Comparison of ENCODE assay signal across 9 cellular contexts in the genomic region with DNA sequence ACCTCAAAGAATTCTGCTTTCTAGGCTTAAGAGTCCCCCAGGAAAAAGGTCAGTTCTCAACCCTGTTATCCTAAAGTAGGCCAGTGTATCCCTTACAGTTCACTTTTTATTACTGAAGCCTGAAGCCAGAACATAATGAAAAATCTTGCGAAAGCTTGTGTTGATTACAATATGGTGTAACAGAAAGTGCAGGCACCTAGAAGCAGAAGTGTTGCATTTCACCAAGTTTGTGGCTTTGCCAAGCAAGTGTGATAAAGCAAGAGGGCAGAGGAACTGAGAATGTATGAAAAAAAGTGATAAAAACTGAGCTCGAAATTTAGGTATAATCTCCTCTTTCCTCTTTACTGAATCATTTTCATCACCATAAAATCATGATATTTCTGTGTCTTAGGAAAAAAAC. TPM values are rescaled to one million over a fixed set of nuclear protein-coding genes. Genes with fewer than 3 reads are reported as not detected.
A peak's percentile ranks its signal among the peaks of the same experiment; 100 is the strongest.
DNase-seq lines count a peak whose midpoint lies in the region; ATAC-seq, FAIRE-seq and TF ChIP-seq lines count a peak whose summit lies in the region.
"Had no signal": no experiment of that assay in that cellular context is flagged by ENCODE, and none has a peak within 500 bp of the region (broad histone marks: within the 10 kb centered on the region; RNA-seq: fewer than 3 reads in every experiment).

No MANE protein-coding gene starts in this region.

- H3K27me3 ChIP-seq in CD4-positive, CD25-positive, alpha-beta regulatory T cell (ENCODE audit: control insufficient read depth, insufficient read depth, low read length): no peaks in the 10 kb centered on the region
- H3K27me3 ChIP-seq in GM12878 (replicated peaks in 1 of 2; ENCODE audit: control insufficient read depth in 2 of 2, insufficient read depth in 2 of 2, low read length in 1 of 2): no peaks in the 10 kb centered on the region

- peaks cover 0 to 49% (median 37%) of the 10 kb centered on the region in 4 donors for H3K4me1 Mint-ChIP-seq in CD4-positive, CD25-positive, alpha-beta regulatory T cell
- H3K4me1 Mint-ChIP-seq in Calu3 (ENCODE audit: low read depth, unreplicated experiment): no peaks in the 10 kb centered on the region

- no peak overlapping the region for H2AFZ ChIP-seq in GM12878 (ENCODE audit: control insufficient read depth, low read depth, low read length)

- TF ChIP-seq RAD21 in GM12878 (IDR thresholded peaks at IDR 0.05; ENCODE audit: insufficient read depth, low read depth, low read length): no peak

- peak overlapping the region; percentile 9 to 38 (median 13) for H3K27ac Mint-ChIP-seq in CD4-positive, CD25-positive, alpha-beta regulatory T cell
- H3K27ac Mint-ChIP-seq in Calu3 (ENCODE audit: unreplicated experiment): no peak overlapping the region

- no peaks in the 10 kb centered on the region for H3K27me3 Mint-ChIP-seq in CD4-positive, CD25-positive, alpha-beta regulatory T cell
- H3K27me3 Mint-ChIP-seq in Calu3 (ENCODE audit: unreplicated experiment): no peaks in the 10 kb centered on the region

- H3K27ac ChIP-seq in CD4-positive, CD25-positive, alpha-beta regulatory T cell (ENCODE audit: insufficient read depth, low read length, poor library complexity, severe bottlenecking): no peak overlapping the region
- peak overlapping the region; percentile 49 for H3K27ac ChIP-seq in GM12878 (ENCODE audit: control insufficient read depth, insufficient read depth)

- CTCF ChIA-PET in GM12878 (lab: Yijun Ruan, JAX) (interaction anchor here (0.8 to 4.0 kb wide), 11 partner anchors 12 to 105 kb away, joined by 3 to 50 read pairs (median 4); no protein-coding TSS in a partner anchor), Calu3 (lab: Charles Lee) (no interaction called here)

- no peaks in the 10 kb centered on the region for H3K36me3 ChIP-seq in CD4-positive, CD25-positive, alpha-beta regulatory T cell (ENCODE audit: control insufficient read depth, insufficient read depth, low read length)
- H3K36me3 ChIP-seq in GM12878 (ENCODE audit: control insufficient read depth in 2 of 2, insufficient read depth in 2 of 2, low read length in 1 of 2): no peaks in the 10 kb centered on the region

- no peak overlapping the region for H3K4me3 ChIP-seq in CD4-positive, CD25-positive, alpha-beta regulatory T cell (ENCODE audit: low read depth, low read length)
- peak overlapping the region; percentile 37; the same call in 1 of the 2 replicates for H3K4me3 ChIP-seq in GM12878

- no peaks in the 10 kb centered on the region; the same call in 1 of the 2 replicates for H3K79me2 ChIP-seq in GM12878 (ENCODE audit: control insufficient read depth, insufficient read depth, low read length)

- no peak overlapping the region for H3K4me3 Mint-ChIP-seq in CD4-positive, CD25-positive, alpha-beta regulatory T cell
- H3K4me3 Mint-ChIP-seq in Calu3 (ENCODE audit: low read depth, unreplicated experiment): no peak overlapping the region
- H3K4me3 Mint-ChIP-seq: T-helper 2 cell treated with Interferon-gamma antibody and Interleukin-4, amounts not matched to agents 5 μg/mL and 100 μg/mL, for 36 hours had no signal

- H3K9me3 Mint-ChIP-seq in CD4-positive, CD25-positive, alpha-beta regulatory T cell: peaks cover 0 to 13% (median 2%) of the 10 kb centered on the region in 7 donors
- peaks cover 2% of the 10 kb centered on the region for H3K9me3 Mint-ChIP-seq in Calu3 (ENCODE audit: low read depth, unreplicated experiment)

- BruUV-seq in GM12878 (replicated peaks; lab: Mats Ljungman, UMichigan) (no TSS peak), Calu3 (replicated peaks; lab: Mats Ljungman, UMichigan) (no TSS peak)

- in situ Hi-C loops in GM12878 (cut with MboI): no loop called here

- no peak overlapping the region for H3K9ac ChIP-seq in GM12878 (ENCODE audit: control insufficient read depth, insufficient read depth, low read length)

- TF ChIP-seq EP300 in GM12878 (IDR thresholded peaks at IDR 0.05; ENCODE audit: borderline replicate concordance in 1 of 2, control insufficient read depth in 1 of 2, low read depth in 2 of 2, low read length in 2 of 2): peak in 1 of 2 experiments; percentile 53; a peak in 1 of 4 replicates

- no peak for TF ChIP-seq POLR2A in GM12878 (IDR thresholded peaks at IDR 0.05; ENCODE audit: low read depth, low read length)

- TF ChIP-seq CTCF in GM12878 (IDR thresholded peaks at IDR 0.05 in 2 of 3, conservative IDR thresholded peaks at IDR 0.05 in 1 of 3; ENCODE audit: control insufficient read depth in 2 of 3, extremely low read depth in 1 of 3, insufficient read depth in 1 of 3, low read depth in 3 of 3, low read length in 3 of 3) (no peak), Calu3 (IDR thresholded peaks at IDR 0.05; ENCODE audit: unreplicated experiment) (no peak)

- SMC1A ChIA-PET in GM12878 (lab: Charles Lee; ENCODE audit: uncharacterized antibody, unreplicated experiment): interaction anchor here (0.6 to 4.0 kb wide), 10 partner anchors 8 to 106 kb away, joined by 3 to 17 read pairs (median 4); partner anchors contain the start of gene AGTPBP1

- no peak for DNase-seq in CD4-positive, CD25-positive, alpha-beta regulatory T cell
- DNase-seq in GM12878 (ENCODE audit: low read depth, low spot score): peak; percentile 62
- DNase-seq in cerebellar nuclear complex (lab: John Stamatoyannopoulos, UW): no peak
- DNase-seq in activated effector memory CD4-positive, alpha-beta T cell treated with Interleukin-2 at 50 U/mL for 16 hours: no peak
- DNase-seq in Calu3: no peak
- DNase-seq in T-helper 9 cell: no peak

- peak in 1 of 2 donors; percentile 18 for ATAC-seq in CD4-positive, CD25-positive, alpha-beta regulatory T cell (ENCODE audit: low read depth in 2 of 2)
- ATAC-seq in GM19463 (IDR thresholded peaks at IDR 0.05; ENCODE audit: unreplicated experiment) (peak; percentile 61), HG03439 (IDR thresholded peaks at IDR 0.05; ENCODE audit: unreplicated experiment) (peak; percentile 54), GM12878 (peak; percentile 92)

- no peaks in the 10 kb centered on the region for H3K4me1 ChIP-seq in CD4-positive, CD25-positive, alpha-beta regulatory T cell (ENCODE audit: control insufficient read depth, insufficient read depth, low read length, poor library complexity, severe bottlenecking)
- H3K4me1 ChIP-seq in GM12878 (ENCODE audit: control insufficient read depth, insufficient read depth, low read length): peaks cover 16% of the 10 kb centered on the region

- H3K36me3 Mint-ChIP-seq in CD4-positive, CD25-positive, alpha-beta regulatory T cell: peaks cover 3% of the 10 kb centered on the region
- no peaks in the 10 kb centered on the region for H3K36me3 Mint-ChIP-seq in Calu3 (ENCODE audit: insufficient read depth, unreplicated experiment)

- intact Hi-C loops in GM12878 (cut with micrococcal nuclease; ENCODE audit: unreplicated experiment): no loop called here
- intact Hi-C loops in Calu3 (cut with micrococcal nuclease; ENCODE audit: unreplicated experiment): no loop called here

- no peaks in the 10 kb centered on the region for H4K20me1 ChIP-seq in GM12878 (ENCODE audit: control insufficient read depth, insufficient read depth)

- H3K4me2 ChIP-seq in GM12878 (ENCODE audit: control insufficient read depth, insufficient read depth): peak overlapping the region; percentile 51

- no peaks in the 10 kb centered on the region for H3K9me3 ChIP-seq in CD4-positive, CD25-positive, alpha-beta regulatory T cell (ENCODE audit: control insufficient read depth in 2 of 2, low read length in 2 of 2)
- no peaks in the 10 kb centered on the region for H3K9me3 ChIP-seq in GM12878 (replicated peaks; ENCODE audit: control insufficient read depth, insufficient read depth, low read length)

- RAD21 ChIA-PET in GM12878 (lab: Charles Lee; ENCODE audit: unreplicated experiment): interaction anchor here (2.0 to 2.6 kb wide), 2 partner anchors 17 to 105 kb away, joined by 9 to 10 read pairs; no protein-coding TSS in a partner anchor

- POLR2A ChIA-PET in GM12878 (lab: Charles Lee): interaction anchor here (0.9 to 1.5 kb wide), 2 partner anchors 14 to 27 kb away, joined by 3 to 6 read pairs; partner anchors contain the start of gene AGTPBP1

- WGBS in GM12878 (ENCODE audit: insufficient coverage, insufficient replicate concordance, low lambda C conversion rate, missing lambda C conversion rate): 29% methylated on average over 2 of the region's 2 CpGs

- peak; percentile 54 for FAIRE-seq in GM12878 (lab: Jason Lieb, UNC)

TF ChIP-seq in GM12878, 131 proteins besides CTCF, POLR2A, EP300 and RAD21 (continues in another document):
- TF ChIP-seq FOXM1 (IDR thresholded peaks at IDR 0.05; ENCODE audit: low read depth, low read length) (0 out of 2 replicates have a peak, but pooled peaks have one; percentile 3), NRF1 (conservative IDR thresholded peaks at IDR 0.05; ENCODE audit: low read depth, low read length) (no peak), IRF4 (IDR thresholded peaks at IDR 0.05; ENCODE audit: low read depth, low read length) (0 out of 2 replicates have a peak, but pooled peaks have one; percentile 31), MXI1 (IDR thresholded peaks at IDR 0.05; ENCODE audit: low read depth, low read length) (no peak)

RNA-seq across cellular contexts. Expression of gene AGTPBP1, which starts 26.2 kb away (rescaled TPM):
- total RNA-seq in CD4-positive, CD25-positive, alpha-beta regulatory T cell: 55.6 TPM
- 10 to 100 TPM; 21.1 to 24.7 (median 23.3) TPM for polyA plus RNA-seq in CD4-positive, CD25-positive, alpha-beta regulatory T cell
- 67.6 and 70.4 TPM in 2 replicates for total RNA-seq in GM12878 (2013; cell fraction: nucleolus; rRNA removed)
- total RNA-seq in GM12878 (2014; rRNA removed) (21.9 and 28.6 TPM in 2 replicates), GM12878 (2014; rRNA removed; fragmentation: Illumina TruSeq; extraction: Trizol) (35.2 and 35.9 TPM in 2 replicates), GM12878 (2021) (26.3 and 27.9 TPM in 2 replicates), Calu3 (2022) (12.5 and 14.0 TPM in 2 replicates)
- 7.5 TPM for polyA plus RNA-seq in GM12878 (2011; ENCODE audit: low read depth)
- polyA plus RNA-seq in GM12878 (2011; rRNA removed) (25.5 and 43.6 TPM in 2 replicates), GM12878 (2014; fragmentation: Illumina TruSeq; extraction: Trizol) (23.1 and 28.3 TPM in 2 replicates), GM12878 (2014; fragmentation: Nextera tagmentation; extraction: Ambion mirVana) (1 to 10 TPM; 6.1 to 7.9 TPM), GM12878 (2014; rRNA removed) (13.3 and 18.1 TPM in 2 replicates), GM12878 (2016; fragmentation: Nextera tagmentation; extraction: Ambion mirVana) (10 to 100 TPM; 17.9 to 18.0 TPM)
- polyA plus RNA-seq in GM12878 (2011; cell fraction: cytosol; rRNA removed): 7.8 and 8.4 TPM in 2 replicates
- polyA plus RNA-seq in GM12878 (2011; cell fraction: nucleus; rRNA removed): 18.1 and 18.6 TPM in 2 replicates
- 10.5 and 14.7 TPM in 2 replicates for polyA plus RNA-seq in GM12878 (2012)
- 25.8 and 42.1 TPM in 2 replicates for polyA minus RNA-seq in GM12878 (2011; rRNA and poly(A)+ RNA removed)
- polyA minus RNA-seq in GM12878 (2011; cell fraction: cytosol; rRNA and poly(A)+ RNA removed): 10.2 and 15.1 TPM in 2 replicates
- 11.1 and 19.0 TPM in 2 replicates for polyA minus RNA-seq in GM12878 (2011; cell fraction: nucleus; rRNA and poly(A)+ RNA removed)
